In genomic region chr14:100629696-100630095, GRCh38 we compare ENCODE assay signal across 18 cellular contexts. TPM values are rescaled to one million over a fixed set of nuclear protein-coding genes. Genes with fewer than 3 reads are reported as not detected.
A peak's percentile ranks its signal among the peaks of the same experiment; 100 is the strongest.
DNase-seq lines count a peak whose midpoint lies in the region; ATAC-seq and TF ChIP-seq lines count a peak whose summit lies in the region.
"Had no signal": no experiment of that assay in that cellular context is flagged by ENCODE, and none has a peak within 500 bp of the region (broad histone marks: within the 10 kb centered on the region; RNA-seq: fewer than 3 reads in every experiment).

No MANE protein-coding gene starts in this region.

- ATAC-seq in HG02973 (IDR thresholded peaks at IDR 0.05; ENCODE audit: unreplicated experiment): no peak
- ATAC-seq: activated T-cell treated with anti-CD3 and anti-CD28 coated beads, Interleukin-2, amount 50 U/mL, for 4 hours; left lung had no signal

- H3K4me1 Mint-ChIP-seq in MCF 10A (ENCODE audit: insufficient read depth, unreplicated experiment): no peaks in the 10 kb centered on the region

- H2AFZ ChIP-seq in mammary epithelial cell (ENCODE audit: low read depth, low read length): no peak overlapping the region

- intact Hi-C loops in MCF 10A (cut with micrococcal nuclease): no loop called here
- intact Hi-C loops in mammary epithelial cell (cut with micrococcal nuclease): no loop called here
- intact Hi-C loops in ascending aorta (cut with DNase I): no loop called here

- no peak overlapping the region for H3K9ac ChIP-seq in mammary epithelial cell (ENCODE audit: insufficient read depth, low read length)

- H3K36me3 ChIP-seq in mammary epithelial cell (ENCODE audit: insufficient read depth, low read length) (no peaks in the 10 kb centered on the region), ascending aorta (no peaks in the 10 kb centered on the region)
- H3K36me3 ChIP-seq: BE2C, left lung, neutrophil had no signal

- H3K4me1 ChIP-seq in mammary epithelial cell (ENCODE audit: insufficient read depth, low read length) (peaks cover 4% of the 10 kb centered on the region), ascending aorta (no peaks in the 10 kb centered on the region)
- H3K4me1 ChIP-seq: left lung had no signal

- BruUV-seq in MCF 10A (replicated peaks; lab: Mats Ljungman, UMichigan): no TSS peak
- no TSS peak for BruUV-seq in mammary epithelial cell (replicated peaks; lab: Mats Ljungman, UMichigan)

- H3K79me2 ChIP-seq in mammary epithelial cell (ENCODE audit: insufficient read depth, low read length): no peaks in the 10 kb centered on the region

- CTCF ChIA-PET in MCF 10A (lab: Yijun Ruan, JAX): interaction anchor here (0.5 to 0.6 kb wide), 2 partner anchors 34 to 1101 kb away, joined by 3 read pairs; no protein-coding TSS in a partner anchor
- CTCF ChIA-PET in mammary epithelial cell (lab: Charles Lee; ENCODE audit: low non-redundant PET): no interaction called here

- peaks cover 49% of the 10 kb centered on the region for H3K27me3 Mint-ChIP-seq in MCF 10A (ENCODE audit: insufficient read depth, unreplicated experiment)

- no peak overlapping the region for H3K4me3 Mint-ChIP-seq in MCF 10A (ENCODE audit: unreplicated experiment)
- H3K4me3 Mint-ChIP-seq: activated T-cell treated with anti-CD3 and anti-CD28 coated beads, Interleukin-2, amount 50 U/mL, for 4 hours had no signal

- DNase-seq in MCF 10A (ENCODE audit: unreplicated experiment): peak; percentile 73
- DNase-seq in mammary epithelial cell: no peak
- DNase-seq in anterior cingulate cortex (lab: John Stamatoyannopoulos, UW): peak in 48 of 58 donors; percentile 16 to 86 (median 56)
- DNase-seq in islet precursor cell: peak; percentile 29
- DNase-seq in substantia nigra (lab: John Stamatoyannopoulos, UW): peak in 46 of 49 donors; percentile 12 to 92 (median 59)
- no peak for DNase-seq in ascending aorta (ENCODE audit: low spot score in 2 of 2)
- no peak for DNase-seq in effector CD8-positive, alpha-beta T cell (lab: John Stamatoyannopoulos, UW)
- DNase-seq: activated CD8-positive, alpha-beta memory T cell treated with anti-CD3 and anti-CD28 coated beads for 24 hours; activated naive CD4-positive, alpha-beta T cell treated with Interleukin-2 at 50 U/mL for 16 hours; activated T-cell treated with anti-CD3 and anti-CD28 coated beads, Interleukin-2, amount 50 U/mL, for 4 hours; BE2C; GF-D8; Kasumi-1; NCI-H1417; stimulated activated CD8-positive, alpha-beta memory T cell treated with anti-CD3 and anti-CD28 coated beads, Interleukin-4, amount 100 ng/mL, for 48 hours had no signal

- H3K9me3 ChIP-seq in mammary epithelial cell (replicated peaks; ENCODE audit: insufficient read depth, low read length) (no peaks in the 10 kb centered on the region), ascending aorta (peaks cover 0 to 2% of the 10 kb centered on the region in 2 donors)
- H3K9me3 ChIP-seq: BE2C, left lung, neutrophil had no signal

- H3K4me3 ChIP-seq in mammary epithelial cell (replicated peaks in 1 of 3; ENCODE audit: insufficient read depth in 1 of 3, low read depth in 2 of 3, low read length in 3 of 3) (no peak overlapping the region), ascending aorta (no peak overlapping the region)
- H3K4me3 ChIP-seq: left lung had no signal

- H3K27ac Mint-ChIP-seq in MCF 10A (ENCODE audit: low read depth, unreplicated experiment): no peak overlapping the region

- WGBS in mammary epithelial cell (ENCODE audit: low coverage, missing lambda C conversion rate): 25% methylated on average over 5 of the region's 15 CpGs

- in situ Hi-C loops in mammary epithelial cell (cut with MboI; ENCODE audit: low sequenced_read_pairs in 2 of 2): no loop called here

- no peaks in the 10 kb centered on the region for H3K27me3 ChIP-seq in mammary epithelial cell (ENCODE audit: insufficient read depth, low read length)
- no peaks in the 10 kb centered on the region for H3K27me3 ChIP-seq in ascending aorta
- H3K27me3 ChIP-seq: BE2C had no signal

- no peaks in the 10 kb centered on the region for H4K20me1 ChIP-seq in mammary epithelial cell (ENCODE audit: insufficient read depth, low read length)

- peaks cover 3% of the 10 kb centered on the region for H3K9me3 Mint-ChIP-seq in MCF 10A (ENCODE audit: unreplicated experiment)

- no peaks in the 10 kb centered on the region for H3K36me3 Mint-ChIP-seq in MCF 10A (ENCODE audit: insufficient read depth, unreplicated experiment)

- H3K4me2 ChIP-seq in mammary epithelial cell (ENCODE audit: insufficient read depth, low read depth, low read length): no peak overlapping the region

- no peak overlapping the region for H3K27ac ChIP-seq in mammary epithelial cell (ENCODE audit: insufficient read depth, low read depth, low read length)
- H3K27ac ChIP-seq in substantia nigra (ENCODE audit: low read depth, low read length, poor library complexity, severe bottlenecking): peak overlapping the region; percentile 35
- H3K27ac ChIP-seq in ascending aorta: no peak overlapping the region
- H3K27ac ChIP-seq: left lung, neutrophil had no signal

- POLR2A ChIA-PET in MCF 10A (lab: Yijun Ruan, JAX): interaction anchor here (1.7 kb wide), 1 partner anchor 10 kb away, joined by 5 read pairs; no protein-coding TSS in a partner anchor

- TF ChIP-seq CTCF in MCF 10A (IDR thresholded peaks at IDR 0.05; ENCODE audit: unreplicated experiment): no peak
- no peak for TF ChIP-seq CTCF in mammary epithelial cell (conservative IDR thresholded peaks at IDR 0.05 in 1 of 2, IDR thresholded peaks at IDR 0.05 in 1 of 2; ENCODE audit: extremely low read depth in 1 of 2, insufficient read depth in 1 of 2, low read depth in 1 of 2, low read length in 2 of 2)
- TF ChIP-seq CTCF in ascending aorta (IDR thresholded peaks at IDR 0.05): no peak

- dilution Hi-C loops in mammary epithelial cell (cut with HindIII; ENCODE audit: low sequenced_read_pairs): no loop called here

RNA-seq across cellular contexts. Expression of gene BEGAIN, which starts 42.5 kb away (rescaled TPM):
- 3.6 and 7.0 TPM in 2 replicates for total RNA-seq in MCF 10A (2022)
- total RNA-seq in mammary epithelial cell: 1 to 10 TPM; 3.7 to 6.8 TPM
- polyA plus RNA-seq in mammary epithelial cell: 1.7 TPM
- polyA minus RNA-seq in mammary epithelial cell: not detected
- total RNA-seq in ascending aorta: 5.9 TPM

Comparison
In these comparisons a context has a peak if more than half of its experiments do, and no peak if none do; other contexts are left out.
1. DNase-seq: peak in MCF 10A (single experiment), anterior cingulate cortex (48 of 58), islet precursor cell (single experiment) and substantia nigra (46 of 49); none in mammary epithelial cell (single experiment), ascending aorta (0 of 2) and effector CD8-positive, alpha-beta T cell (single experiment).